7 cellular contexts compared by ENCODE assay signal in the genomic region with DNA sequence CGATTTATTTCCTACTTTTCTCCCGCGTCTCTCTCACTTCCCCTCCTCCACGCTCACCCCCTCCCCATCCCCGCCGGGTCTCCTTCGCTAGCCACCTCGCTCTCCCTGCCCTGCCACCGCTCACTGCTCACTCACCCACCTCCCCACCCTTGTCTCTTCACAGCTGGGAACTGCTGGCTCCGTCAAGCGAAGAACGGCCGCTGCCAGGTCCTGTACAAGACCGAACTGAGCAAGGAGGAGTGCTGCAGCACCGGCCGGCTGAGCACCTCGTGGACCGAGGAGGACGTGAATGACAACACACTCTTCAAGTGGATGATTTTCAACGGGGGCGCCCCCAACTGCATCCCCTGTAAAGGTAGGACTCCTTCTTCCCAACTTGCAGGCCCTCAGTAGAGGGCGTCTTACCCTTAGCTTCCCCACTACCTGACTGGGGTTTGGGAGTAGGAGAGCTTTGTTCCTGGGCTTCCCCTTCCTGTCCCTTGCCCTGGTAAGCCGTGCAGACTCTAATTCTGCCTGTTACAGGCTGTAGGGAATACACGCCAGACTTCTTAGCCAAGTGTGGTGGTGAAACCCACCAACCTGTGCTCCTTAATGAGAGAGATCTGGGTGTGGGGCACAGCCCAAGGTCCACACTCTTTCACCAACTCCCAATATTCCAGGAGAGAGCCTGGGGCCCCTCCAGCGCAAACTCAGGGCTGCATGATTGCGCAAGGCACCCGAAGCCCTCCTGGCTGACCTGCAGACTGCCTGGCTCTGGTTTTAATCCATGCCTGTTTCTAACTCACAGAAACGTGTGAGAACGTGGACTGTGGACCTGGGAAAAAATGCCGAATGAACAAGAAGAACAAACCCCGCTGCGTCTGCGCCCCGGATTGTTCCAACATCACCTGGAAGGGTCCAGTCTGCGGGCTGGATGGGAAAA. TPM values are rescaled to one million over a fixed set of nuclear protein-coding genes. Genes with fewer than 3 reads are reported as not detected.
DNase-seq lines count a peak whose midpoint lies in the region; ATAC-seq and TF ChIP-seq lines count a peak whose summit lies in the region.

No MANE protein-coding gene starts in this region.

- WGBS in spleen, 5 donors, result 32 to 35% (median 34%) methylated on average over 34 to 35 of the region's 35 CpGs

- in situ Hi-C loops in brain microvascular endothelial cell (cut with HindIII; ENCODE audit: low pct_ligation_motif_present, low sequenced_read_pairs), result no loop called here

- no peaks in the 10 kb centered on the region for H3K27me3 ChIP-seq in NT2/D1 (ENCODE audit: insufficient read depth, insufficient read length)
- H3K27me3 ChIP-seq in brain microvascular endothelial cell (replicated peaks), result no peaks in the 10 kb centered on the region
- H3K27me3 ChIP-seq in spleen (replicated peaks in 1 of 7), result peaks cover 0 to 74% (median 28%) of the 10 kb centered on the region in 7 donors

- no peak for TF ChIP-seq POLR2A in spleen (IDR thresholded peaks at IDR 0.05)

- intact Hi-C loops in spleen (cut with DNase I; ENCODE audit: low total_unique reads), result loop anchor here (10.0 kb wide), 1 partner anchor 1382 kb away; no protein-coding TSS in a partner anchor

- H3K36me3 ChIP-seq in NT2/D1 (ENCODE audit: insufficient read depth, insufficient read length, low read length) (peaks cover 22% of the 10 kb centered on the region), brain microvascular endothelial cell (replicated peaks) (no peaks in the 10 kb centered on the region), spleen (no peaks in the 10 kb centered on the region)

- DNase-seq in NT2/D1 (ENCODE audit: low read depth, low spot score), result no peak
- no peak for DNase-seq in brain microvascular endothelial cell
- peak; percentile 80 for DNase-seq in iPS-NIHi7 (ENCODE audit: extremely low spot score)
- peak; percentile 79 for DNase-seq in spleen
- DNase-seq in cerebellum (ENCODE audit: low spot score), result no peak

- H3K9ac ChIP-seq in NT2/D1 (ENCODE audit: insufficient read length, low read depth), result peak overlapping the region; percentile 98

- ATAC-seq in GM18909 (IDR thresholded peaks at IDR 0.05; ENCODE audit: poor library complexity, unreplicated experiment) (peak; percentile 33), HG02840 (IDR thresholded peaks at IDR 0.05; ENCODE audit: low FRiP score, unreplicated experiment) (no peak)

- H3K4me3 ChIP-seq in NT2/D1 (ENCODE audit: insufficient read length, low read depth) (peak overlapping the region; percentile 86), brain microvascular endothelial cell (ENCODE audit: low read depth, low read length) (peak overlapping the region; percentile 70), spleen (peak overlapping the region; percentile 0 to 72 (median 58))

- no peak overlapping the region for H3K27ac ChIP-seq in brain microvascular endothelial cell
- H3K27ac ChIP-seq in spleen, result no peak overlapping the region

- TF ChIP-seq CTCF in brain microvascular endothelial cell (IDR thresholded peaks at IDR 0.05; ENCODE audit: low read depth, low read length, missing control alignments), result peak; percentile 59
- no peak for TF ChIP-seq CTCF in spleen (IDR thresholded peaks at IDR 0.05 in 8 of 11, conservative IDR thresholded peaks at IDR 0.05 in 3 of 11)

- H3K9me3 ChIP-seq in NT2/D1 (ENCODE audit: insufficient read depth, low read length) (no peaks in the 10 kb centered on the region), spleen (no peaks in the 10 kb centered on the region)

- H3K4me1 ChIP-seq in NT2/D1 (ENCODE audit: insufficient read depth, insufficient read length) (peaks cover 2% of the 10 kb centered on the region), spleen (peaks cover 14 to 52% (median 42%) of the 10 kb centered on the region in 6 donors)

RNA-seq across cellular contexts. Expression of gene FST, which starts 2.5 kb away (rescaled TPM):
- total RNA-seq in spleen (under 1 TPM in 1 of 7 donors, not detected in 6; 0.40 TPM), cerebellum (12.4 TPM)
- under 1 TPM; 0.06 to 0.36 (median 0.07) TPM for polyA plus RNA-seq in spleen

Comparison
In these comparisons a context has a peak if more than half of its experiments do, and no peak if none do; other contexts are left out.
1. DNase-seq: peak in iPS-NIHi7 (single experiment) and spleen (single experiment); none in NT2/D1 (single experiment), brain microvascular endothelial cell (single experiment) and cerebellum (single experiment).
2. Peak in every context shown above with its lines, with median percentiles within 50 percentile points of each other: H3K4me3 ChIP-seq.